Comparison of ENCODE assay signal across 22 cellular contexts in the genomic region with DNA sequence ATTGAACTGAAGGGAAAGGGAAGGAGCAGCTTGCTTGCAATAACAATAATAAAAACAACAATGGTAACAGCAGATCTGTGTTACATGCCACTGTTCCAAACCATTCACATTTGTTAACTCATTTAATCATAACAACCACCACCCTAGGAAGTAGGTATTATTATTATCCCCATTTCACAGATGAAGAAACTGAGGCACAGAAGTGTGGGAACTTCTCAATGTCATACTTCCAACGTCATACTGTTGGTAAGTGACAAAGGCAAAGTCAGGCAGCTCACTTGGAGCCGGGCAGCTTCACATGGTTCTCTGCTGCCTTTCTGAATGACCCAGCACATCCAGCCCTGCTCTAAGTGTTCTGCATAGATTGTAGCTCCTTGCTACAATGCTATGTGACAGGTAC.
"Had no signal": no experiment of that assay in that cellular context is flagged by ENCODE, and none has a peak within 500 bp of the region (broad histone marks: within the 10 kb centered on the region; RNA-seq: fewer than 3 reads in every experiment).

No MANE protein-coding gene starts in this region.

- H3K36me3 ChIP-seq: esophagus squamous epithelium, right lobe of liver, spleen, tibial nerve had no signal

- H3K27ac ChIP-seq: epithelial cell of prostate, esophagus squamous epithelium, foreskin keratinocyte, hepatocyte, psoas muscle, right lobe of liver, spleen, testis, tibial nerve had no signal

- H3K9me3 ChIP-seq: esophagus squamous epithelium, psoas muscle, right lobe of liver, spleen, testis, tibial nerve had no signal

- H3K4me3 ChIP-seq: esophagus squamous epithelium, hepatocyte, lung, psoas muscle, right lobe of liver, spleen, testis, tibial nerve had no signal

- H2AFZ ChIP-seq: hepatocyte had no signal

- H3K4me2 ChIP-seq: hepatocyte had no signal

- H3K79me2 ChIP-seq: hepatocyte had no signal

- H3K4me1 ChIP-seq: psoas muscle, right lobe of liver, testis had no signal

- H3K27me3 ChIP-seq: hepatocyte, testis had no signal

- FAIRE-seq: colon had no signal

- DNase-seq: effector memory CD8-positive, alpha-beta T cell; esophagus squamous epithelium; left colon; left ventricle myocardium superior; midbrain; naive B cell; psoas muscle; retina; right lobe of liver; spleen; stimulated activated CD4-positive, alpha-beta T cell treated with anti-CD3 and anti-CD28 coated beads, Interleukin-15, amount 100 ng/mL, for 24 hours; stimulated activated CD4-positive, alpha-beta T cell treated with anti-CD3 and anti-CD28 coated beads, Interleukin-1b, Interleukin-23, amount 100 ng/mL, for 48 hours; stimulated activated CD4-positive, alpha-beta T cell treated with anti-CD3 and anti-CD28 coated beads, Interleukin-4, amount 100 ng/mL, for 4 hours; stimulated activated naive B cell treated with anti-CD40 and anti-IgM and Interleukin-4, amounts not matched to agents 10 μg/mL and 1 μg/mL and 100 μg/mL, for 72 hours; stimulated activated naive CD8-positive, alpha-beta T cell treated with anti-CD3 and anti-CD28 coated beads, Interleukin-15, amount 100 ng/mL, for 72 hours; testis had no signal
